In genomic region chr7:18700147-18700546, GRCh38 we compare ENCODE assay signal across 12 cellular contexts.
DNase-seq lines count a peak whose midpoint lies in the region; ATAC-seq and TF ChIP-seq lines count a peak whose summit lies in the region.
"Had no signal": no experiment of that assay in that cellular context is flagged by ENCODE, and none has a peak within 500 bp of the region (broad histone marks: within the 10 kb centered on the region; RNA-seq: fewer than 3 reads in every experiment).

No MANE protein-coding gene starts in this region.

- H3K36me3 ChIP-seq in BE2C: no peaks in the 10 kb centered on the region
- H3K36me3 ChIP-seq in WERI-Rb-1: no peaks in the 10 kb centered on the region
- no peaks in the 10 kb centered on the region for H3K36me3 ChIP-seq in right atrium auricular region
- H3K36me3 ChIP-seq: esophagus squamous epithelium, left lung, SJCRH30 had no signal

- ATAC-seq in GM18502 (IDR thresholded peaks at IDR 0.05; ENCODE audit: poor library complexity, unreplicated experiment): peak; percentile 73
- no peak for ATAC-seq in HG03025 (IDR thresholded peaks at IDR 0.05; ENCODE audit: low FRiP score, unreplicated experiment)
- ATAC-seq: left lung had no signal

- H3K9me3 ChIP-seq in BE2C (no peaks in the 10 kb centered on the region), WERI-Rb-1 (ENCODE audit: severe bottlenecking) (no peaks in the 10 kb centered on the region), right atrium auricular region (no peaks in the 10 kb centered on the region)
- H3K9me3 ChIP-seq: esophagus squamous epithelium, left lung, SJCRH30 had no signal

- H3K27ac ChIP-seq in WERI-Rb-1 (no peak overlapping the region), right atrium auricular region (no peak overlapping the region)
- H3K27ac ChIP-seq: esophagus squamous epithelium, left lung, parathyroid adenoma, SJCRH30 had no signal

- H3K4me3 ChIP-seq in BE2C (ENCODE audit: low read depth, low read length) (no peak overlapping the region), WERI-Rb-1 (ENCODE audit: low read depth, low read length) (no peak overlapping the region), right atrium auricular region (no peak overlapping the region)
- H3K4me3 ChIP-seq: esophagus squamous epithelium, left lung, SJCRH30 had no signal

- TF ChIP-seq CTCF in BE2C (IDR thresholded peaks at IDR 0.05; ENCODE audit: low read depth, low read length) (peak; percentile 55), WERI-Rb-1 (IDR thresholded peaks at IDR 0.05; ENCODE audit: low read depth, low read length) (peak; percentile 35), right atrium auricular region (IDR thresholded peaks at IDR 0.05) (no peak)

- H3K27me3 ChIP-seq in BE2C (no peaks in the 10 kb centered on the region), WERI-Rb-1 (ENCODE audit: insufficient read depth, low read depth, severe bottlenecking) (no peaks in the 10 kb centered on the region), right atrium auricular region (no peaks in the 10 kb centered on the region)
- H3K27me3 ChIP-seq: esophagus squamous epithelium, left lung, SJCRH30 had no signal

- H3K4me1 ChIP-seq in BE2C (peaks cover 56% of the 10 kb centered on the region), right atrium auricular region (peaks cover 0 to 5% of the 10 kb centered on the region in 2 donors)
- H3K4me1 ChIP-seq: esophagus squamous epithelium, left lung, parathyroid adenoma, SJCRH30 had no signal

- peak; percentile 24 for DNase-seq in BE2C
- peak; percentile 26 for DNase-seq in HT-29 (ENCODE audit: low spot score)
- peak; percentile 23 for DNase-seq in WERI-Rb-1
- DNase-seq in retina: no peak
- DNase-seq in right atrium auricular region (ENCODE audit: low spot score): no peak
- no peak for DNase-seq in HPDE6-E6E7 (ENCODE audit: extremely low spot score)
- DNase-seq: esophagus squamous epithelium, left lung had no signal

Comparison
In these comparisons a context has a peak if more than half of its experiments do, and no peak if none do; other contexts are left out.
1. DNase-seq: peak in BE2C (single experiment), HT-29 (single experiment) and WERI-Rb-1 (single experiment); none in retina (single experiment), right atrium auricular region (single experiment) and HPDE6-E6E7 (single experiment).
2. CTCF ChIP-seq: peak in BE2C (single experiment) and WERI-Rb-1 (single experiment); none in right atrium auricular region (0 of 2).